In genomic region chr17:78933025-78933958, GRCh38 we compare ENCODE assay signal across 1 cellular context.
A peak's percentile ranks its signal among the peaks of the same experiment; 100 is the strongest.
TF ChIP-seq lines count a peak whose summit lies in the region.

No MANE protein-coding gene starts in this region.

TF ChIP-seq in HepG2, 621 proteins besides CTCF, POLR2A, EP300 and RAD21 (continued from another document):
- TF ChIP-seq ZNF800 (CRISPR knock-in tag; IDR thresholded peaks at IDR 0.05) = 0 out of 2 replicates have a peak, but pooled peaks have one; percentile 37
- TF ChIP-seq ZNF792 (CRISPR knock-in tag; IDR thresholded peaks at IDR 0.05) = 0 out of 2 replicates have a peak, but pooled peaks have one; percentile 21
- 0 out of 2 replicates have a peak, but pooled peaks have one; percentile 53 for TF ChIP-seq ZBTB4 (CRISPR knock-in tag; IDR thresholded peaks at IDR 0.05; ENCODE audit: borderline replicate concordance)
- TF ChIP-seq ZNF501 (CRISPR knock-in tag; IDR thresholded peaks at IDR 0.05) = peak; percentile 22; the same call in 1 of the 2 replicates
- TF ChIP-seq HNF4G (IDR thresholded peaks at IDR 0.05; ENCODE audit: borderline replicate concordance, low read depth, low read length) = no peak
- 0 out of 2 replicates have a peak, but pooled peaks have one; percentile 47 for TF ChIP-seq HNF4G (CRISPR knock-in tag; IDR thresholded peaks at IDR 0.05; ENCODE audit: borderline replicate concordance, low read depth)
- no peak for TF ChIP-seq ZFP82 (CRISPR knock-in tag; IDR thresholded peaks at IDR 0.05; ENCODE audit: borderline replicate concordance)
- TF ChIP-seq ZBTB1 (CRISPR knock-in tag; IDR thresholded peaks at IDR 0.05; ENCODE audit: borderline replicate concordance) = no peak
- 0 out of 2 replicates have a peak, but pooled peaks have one; percentile 5 for TF ChIP-seq TBX2 (CRISPR knock-in tag; IDR thresholded peaks at IDR 0.05; ENCODE audit: borderline replicate concordance)
- TF ChIP-seq ZNF891 (CRISPR knock-in tag; IDR thresholded peaks at IDR 0.05) = peak; percentile 59; the same call in 1 of the 2 replicates
- TF ChIP-seq NFKBIZ (CRISPR knock-in tag; IDR thresholded peaks at IDR 0.05) = 0 out of 2 replicates have a peak, but pooled peaks have one; percentile 42
- no peak for TF ChIP-seq ZEB1 (IDR thresholded peaks at IDR 0.05; ENCODE audit: insufficient replicate concordance, low read depth)
- TF ChIP-seq ZNF574 (CRISPR knock-in tag; IDR thresholded peaks at IDR 0.05) = peak; percentile 48; the same call in 1 of the 2 replicates
- peak; percentile 83; the same call in 1 of the 2 replicates for TF ChIP-seq ATF3 (CRISPR knock-in tag; IDR thresholded peaks at IDR 0.05)
